Comparison of ENCODE assay signal across 21 cellular contexts in genomic region chr5:135129307-135129706, GRCh38.
DNase-seq lines count a peak whose midpoint lies in the region; ATAC-seq, FAIRE-seq and TF ChIP-seq lines count a peak whose summit lies in the region.
"Had no signal": no experiment of that assay in that cellular context is flagged by ENCODE, and none has a peak within 500 bp of the region (broad histone marks: within the 10 kb centered on the region; RNA-seq: fewer than 3 reads in every experiment).

No MANE protein-coding gene starts in this region.

- TF ChIP-seq CTCF in keratinocyte (optimal IDR thresholded peaks at IDR 0.05 in 1 of 3, IDR thresholded peaks at IDR 0.05 in 1 of 3, conservative IDR thresholded peaks at IDR 0.05 in 1 of 3; ENCODE audit: extremely low read depth in 1 of 3, insufficient read depth in 2 of 3, low read length in 3 of 3) (no peak), A673 (conservative IDR thresholded peaks at IDR 0.05; ENCODE audit: low read depth, low read length) (no peak)

- no peak overlapping the region for H2AFZ ChIP-seq in keratinocyte (ENCODE audit: control insufficient read depth, low read length)

- H3K27me3 ChIP-seq in keratinocyte (ENCODE audit: control insufficient read depth, extremely low read depth, insufficient read depth, low read length) (peaks cover 6% of the 10 kb centered on the region), A673 (replicated peaks; ENCODE audit: insufficient read depth, low read depth, low read length, poor library complexity) (no peaks in the 10 kb centered on the region)
- H3K27me3 ChIP-seq: esophagus squamous epithelium, vagina had no signal

- H3K4me3 ChIP-seq in keratinocyte (ENCODE audit: control insufficient read depth in 2 of 3, extremely low read depth in 1 of 3, insufficient read depth in 2 of 3, low read depth in 1 of 3, low read length in 3 of 3), result no peak overlapping the region
- no peak overlapping the region for H3K4me3 ChIP-seq in A673 (ENCODE audit: low read depth, low read length, poor library complexity, severe bottlenecking)
- H3K4me3 ChIP-seq: esophagus squamous epithelium, vagina had no signal

- CTCF ChIA-PET in A673 (lab: Charles Lee), result no interaction called here

- H3K9me3 ChIP-seq in keratinocyte (ENCODE audit: control insufficient read depth, low read depth, low read length) (no peaks in the 10 kb centered on the region), A673 (ENCODE audit: low read depth, low read length, poor library complexity, severe bottlenecking) (no peaks in the 10 kb centered on the region)
- H3K9me3 ChIP-seq: esophagus squamous epithelium, vagina had no signal

- no peaks in the 10 kb centered on the region for H3K79me2 ChIP-seq in keratinocyte (ENCODE audit: control insufficient read depth, insufficient read depth, low read length)

- peaks cover 2% of the 10 kb centered on the region for H4K20me1 ChIP-seq in keratinocyte (ENCODE audit: control insufficient read depth, extremely low read depth, insufficient read depth, low read length)

- intact Hi-C loops in A673 (cut with micrococcal nuclease; ENCODE audit: unreplicated experiment), result no loop called here

- no peaks in the 10 kb centered on the region for H3K9me1 ChIP-seq in keratinocyte (ENCODE audit: control insufficient read depth, extremely low read depth, insufficient read depth, low read length)

- POLR2A ChIA-PET in A673 (lab: Charles Lee; ENCODE audit: low non-redundant PET), result no interaction called here

- H3K36me3 ChIP-seq in keratinocyte (ENCODE audit: control insufficient read depth in 2 of 2, extremely low read depth in 1 of 2, insufficient read depth in 2 of 2, low read length in 2 of 2) (no peaks in the 10 kb centered on the region), A673 (ENCODE audit: insufficient read depth, low read length, poor library complexity, severe bottlenecking) (no peaks in the 10 kb centered on the region)
- H3K36me3 ChIP-seq: esophagus squamous epithelium, vagina had no signal

- H3K4me1 ChIP-seq in keratinocyte (ENCODE audit: control insufficient read depth, extremely low read depth, insufficient read depth, low read length), result peaks cover 26% of the 10 kb centered on the region
- no peaks in the 10 kb centered on the region for H3K4me1 ChIP-seq in A673 (ENCODE audit: insufficient read depth, low read length, poor library complexity, severe bottlenecking)

- ATAC-seq in HG02571 (IDR thresholded peaks at IDR 0.05; ENCODE audit: unreplicated experiment) (no peak), GM21717 (IDR thresholded peaks at IDR 0.05; ENCODE audit: unreplicated experiment) (no peak)
- ATAC-seq: activated CD8-positive, alpha-beta T cell treated with anti-CD3 and anti-CD28 coated beads for 36 hours; CD8-positive, alpha-beta T cell; right cardiac atrium had no signal

- no peak overlapping the region for H3K9ac ChIP-seq in keratinocyte (ENCODE audit: control insufficient read depth, extremely low read depth, insufficient read depth, low read length)
- H3K9ac ChIP-seq: KMS-11 had no signal

- H3K4me2 ChIP-seq in keratinocyte (ENCODE audit: control insufficient read depth, extremely low read depth, insufficient read depth, low read depth, low read length), result peak overlapping the region; percentile 19
- H3K4me2 ChIP-seq: KMS-11 had no signal

- peak; percentile 26 to 31 for DNase-seq in activated T-cell treated with anti-CD3 and anti-CD28 coated beads, Interleukin-2, amount 50 U/mL, for 48 hours
- DNase-seq in activated T-cell treated with anti-CD3 and anti-CD28 coated beads for 4 hours (no peak), HT-29 (ENCODE audit: low spot score) (peak; percentile 26), RPMI7951 (ENCODE audit: low read depth) (peak; percentile 77), keratinocyte (ENCODE audit: low read depth, low spot score) (no peak), A673 (ENCODE audit: low spot score) (no peak)
- DNase-seq: activated CD8-positive, alpha-beta T cell treated with anti-CD3 and anti-CD28 coated beads for 36 hours; amygdala; CD8-positive, alpha-beta T cell; central memory CD4-positive, alpha-beta T cell; esophagus squamous epithelium; H9; NCI-H1105; NCI-H2171; right cardiac atrium; substantia nigra had no signal

- H3K27ac ChIP-seq in keratinocyte (ENCODE audit: control insufficient read depth, insufficient read depth, low read length) (no peak overlapping the region), A673 (ENCODE audit: low read depth, low read length, poor library complexity, severe bottlenecking) (no peak overlapping the region)
- H3K27ac ChIP-seq: KMS-11, vagina had no signal

- dilution Hi-C loops in keratinocyte (cut with MboI; ENCODE audit: extremely low pct_ligation_motif_present, low sequenced_read_pairs), result no loop called here

- FAIRE-seq in keratinocyte (lab: Jason Lieb, UNC), result no peak
- FAIRE-seq: RCC 7860 had no signal

- no TSS peak for BruUV-seq in A673 (replicated peaks; lab: Mats Ljungman, UMichigan)

Comparison
In these comparisons a context has a peak if more than half of its experiments do, and no peak if none do; other contexts are left out.
1. DNase-seq: peak in activated T-cell treated with anti-CD3 and anti-CD28 coated beads, Interleukin-2, amount 50 U/mL, for 48 hours (2 of 2), HT-29 (single experiment) and RPMI7951 (single experiment); none in activated T-cell treated with anti-CD3 and anti-CD28 coated beads for 4 hours (single experiment), keratinocyte (single experiment) and A673 (single experiment).